Comparison of ENCODE assay signal across 15 cellular contexts in genomic region chr18:32910694-32911296, GRCh38.
"Had no signal": no experiment of that assay in that cellular context is flagged by ENCODE, and none has a peak within 500 bp of the region (broad histone marks: within the 10 kb centered on the region; RNA-seq: fewer than 3 reads in every experiment).

No MANE protein-coding gene starts in this region.

- H3K4me3 ChIP-seq: ascending aorta, prostate gland, tibial nerve had no signal

- H3K9me3 ChIP-seq: ascending aorta, prostate gland, tibial nerve had no signal

- DNase-seq: activated CD4-positive, alpha-beta memory T cell treated with anti-CD3 and anti-CD28 coated beads, Interleukin-2, amount 10 ng/mL, durations not matched to agents 7 days and 5 days; activated naive CD4-positive, alpha-beta T cell; activated T-cell treated with anti-CD3 and anti-CD28 coated beads, Interleukin-2, amount 50 U/mL, for 72 hours; caudate nucleus; effector memory CD8-positive, alpha-beta T cell; hypothalamus; natural killer cell; stimulated activated CD4-positive, alpha-beta T cell treated with anti-CD3 and anti-CD28 coated beads, Interleukin-2, amount 100 ng/mL, for 24 hours; stimulated activated naive B cell treated with anti-CD40 and anti-IgM and Interleukin-4, amounts not matched to agents 10 μg/mL and 1 μg/mL and 100 μg/mL, for 72 hours; SW 1271 had no signal

- H3K36me3 ChIP-seq: ascending aorta, prostate gland, tibial nerve had no signal

- H3K4me1 ChIP-seq: ascending aorta, prostate gland, tibial nerve had no signal

- H3K27ac ChIP-seq: ascending aorta, prostate gland, tibial nerve had no signal

- ATAC-seq: activated T-cell treated with anti-CD3 and anti-CD28 coated beads, Interleukin-2, amount 50 U/mL, for 72 hours; effector memory CD8-positive, alpha-beta T cell; left lobe of liver; natural killer cell; sciatic nerve; stimulated activated naive B cell treated with anti-CD40 and anti-IgM and Interleukin-4, amounts not matched to agents 10 μg/mL and 1 μg/mL and 100 μg/mL, for 72 hours had no signal

- H3K27me3 ChIP-seq: ascending aorta, tibial nerve had no signal
